Comparison of ENCODE assay signal across 12 cellular contexts in genomic region chr7:2814682-2815522, GRCh38. TPM values are rescaled to one million over a fixed set of nuclear protein-coding genes. Genes with fewer than 3 reads are reported as not detected.
DNase-seq lines count a peak whose midpoint lies in the region; ATAC-seq and TF ChIP-seq lines count a peak whose summit lies in the region.
"Had no signal": no experiment of that assay in that cellular context is flagged by ENCODE, and none has a peak within 500 bp of the region (broad histone marks: within the 10 kb centered on the region; RNA-seq: fewer than 3 reads in every experiment).

No MANE protein-coding gene starts in this region.

- CTCF ChIA-PET in HEK293T (lab: Yijun Ruan, JAX), result interaction anchor here (0.5 kb wide), 1 partner anchor 11 kb away, joined by 3 read pairs; no protein-coding TSS in a partner anchor
- CTCF ChIA-PET in T-cell (lab: Charles Lee), result interaction anchor here in 1 of 2 donors (0.6 kb wide), 1 partner anchor 19 kb away, joined by 4 read pairs; no protein-coding TSS in a partner anchor

- H3K9me3 Mint-ChIP-seq in chondrocyte (ENCODE audit: low read depth), result no peaks in the 10 kb centered on the region
- H3K9me3 Mint-ChIP-seq in stimulated activated naive B cell treated with anti-CD40 and anti-IgM and Interleukin-4, amounts not matched to agents 10 μg/mL and 1 μg/mL and 100 μg/mL, for 72 hours, result no peaks in the 10 kb centered on the region
- H3K9me3 Mint-ChIP-seq in T-cell, result no peaks in the 10 kb centered on the region

- H3K27me3 Mint-ChIP-seq in chondrocyte (ENCODE audit: low read depth) (no peaks in the 10 kb centered on the region), T-cell (no peaks in the 10 kb centered on the region)
- no peaks in the 10 kb centered on the region for H3K27me3 Mint-ChIP-seq in stimulated activated naive B cell treated with anti-CD40 and anti-IgM and Interleukin-4, amounts not matched to agents 10 μg/mL and 1 μg/mL and 100 μg/mL, for 72 hours

- no peak for ATAC-seq in stimulated activated naive B cell treated with anti-CD40 and anti-IgM and Interleukin-4, amounts not matched to agents 10 μg/mL and 1 μg/mL and 100 μg/mL, for 72 hours (replicated peaks)
- ATAC-seq in GM21576 (IDR thresholded peaks at IDR 0.05; ENCODE audit: unreplicated experiment) (no peak), GM21529 (IDR thresholded peaks at IDR 0.05; ENCODE audit: unreplicated experiment) (no peak), T-cell (replicated peaks in 1 of 4) (no peak)

- POLR2A ChIA-PET in HEK293T (lab: Yijun Ruan, JAX) (interaction anchor here (1.4 kb wide), 1 partner anchor 54 kb away, joined by 3 read pairs; no protein-coding TSS in a partner anchor), T-cell (lab: Charles Lee) (interaction anchor here in 1 of 2 donors (0.6 kb wide), 1 partner anchor 37 kb away, joined by 6 read pairs; no protein-coding TSS in a partner anchor)

- no peak for DNase-seq in HEK293T (ENCODE audit: extremely low spot score)
- DNase-seq in chondrocyte (ENCODE audit: low spot score), result no peak
- DNase-seq in islet precursor cell, result peak; percentile 94
- DNase-seq in stimulated activated naive B cell treated with anti-CD40 and anti-IgM and Interleukin-4, amounts not matched to agents 10 μg/mL and 1 μg/mL and 100 μg/mL, for 72 hours, result no peak
- no peak for DNase-seq in T-cell
- DNase-seq in activated gamma-delta T cell treated with Interleukin-2 at 50 U/mL for 16 hours, result no peak
- DNase-seq: activated CD4-positive, alpha-beta T cell treated with anti-CD3 and anti-CD28 coated beads, Interleukin-2, amount 50 U/mL, for 4 hours; left cardiac atrium; occipital lobe; T-helper 2 cell had no signal

- H3K27ac Mint-ChIP-seq in chondrocyte (ENCODE audit: unreplicated experiment), result peak overlapping the region; percentile 96
- peak overlapping the region; percentile 52 for H3K27ac Mint-ChIP-seq in stimulated activated naive B cell treated with anti-CD40 and anti-IgM and Interleukin-4, amounts not matched to agents 10 μg/mL and 1 μg/mL and 100 μg/mL, for 72 hours
- H3K27ac Mint-ChIP-seq in T-cell, result no peak overlapping the region

- H3K4me3 Mint-ChIP-seq in chondrocyte (ENCODE audit: unreplicated experiment), result peak overlapping the region; percentile 51
- peak overlapping the region in 1 of 2 donors; percentile 21 for H3K4me3 Mint-ChIP-seq in stimulated activated naive B cell treated with anti-CD40 and anti-IgM and Interleukin-4, amounts not matched to agents 10 μg/mL and 1 μg/mL and 100 μg/mL, for 72 hours
- no peak overlapping the region for H3K4me3 Mint-ChIP-seq in T-cell

- TF ChIP-seq CTCF in chondrocyte (IDR thresholded peaks at IDR 0.05), result peak; percentile 62

- H3K4me1 Mint-ChIP-seq in chondrocyte (ENCODE audit: low read depth) (peaks cover 96% of the 10 kb centered on the region), T-cell (peaks cover 10 to 29% (median 11%) of the 10 kb centered on the region in 3 donors)
- peaks cover 56 to 91% of the 10 kb centered on the region in 2 donors for H3K4me1 Mint-ChIP-seq in stimulated activated naive B cell treated with anti-CD40 and anti-IgM and Interleukin-4, amounts not matched to agents 10 μg/mL and 1 μg/mL and 100 μg/mL, for 72 hours

- peaks cover 4% of the 10 kb centered on the region for H3K36me3 Mint-ChIP-seq in chondrocyte (ENCODE audit: low read depth)
- peaks cover 29 to 34% of the 10 kb centered on the region in 2 donors for H3K36me3 Mint-ChIP-seq in stimulated activated naive B cell treated with anti-CD40 and anti-IgM and Interleukin-4, amounts not matched to agents 10 μg/mL and 1 μg/mL and 100 μg/mL, for 72 hours
- peaks cover 30% of the 10 kb centered on the region for H3K36me3 Mint-ChIP-seq in T-cell

TF ChIP-seq in HEK293T, 16 proteins besides CTCF, POLR2A, EP300 and RAD21:
- TF ChIP-seq FOXM1 (IDR thresholded peaks at IDR 0.05; ENCODE audit: borderline replicate concordance) (no peak), SUZ12 (IDR thresholded peaks at IDR 0.05) (no peak), FOXK2 (IDR thresholded peaks at IDR 0.05) (no peak), TARDBP (IDR thresholded peaks at IDR 0.05) (no peak), ELF4 (IDR thresholded peaks at IDR 0.05) (no peak), SP1 (IDR thresholded peaks at IDR 0.05) (no peak), L3MBTL2 (conservative IDR thresholded peaks at IDR 0.05) (0 out of 2 replicates have a peak, but pooled peaks have one; percentile 20)

RNA-seq across cellular contexts. Expression of gene GNA12, which starts 29.2 kb away (rescaled TPM):
- total RNA-seq in chondrocyte (77.5 to 111 TPM (median 108 TPM) in 3 replicates), T-cell (10 to 100 TPM; 17.9 to 22.5 (median 22.1) TPM)

Comparison
In these comparisons a context has a peak if more than half of its experiments do, and no peak if none do; other contexts are left out.
1. H3K27ac Mint-ChIP-seq: peak in chondrocyte (single experiment) and stimulated activated naive B cell treated with anti-CD40 and anti-IgM and Interleukin-4, amounts not matched to agents 10 μg/mL and 1 μg/mL and 100 μg/mL, for 72 hours (single experiment); none in T-cell (0 of 2).